Comparison of ENCODE assay signal across 8 cellular contexts in the genomic region with DNA sequence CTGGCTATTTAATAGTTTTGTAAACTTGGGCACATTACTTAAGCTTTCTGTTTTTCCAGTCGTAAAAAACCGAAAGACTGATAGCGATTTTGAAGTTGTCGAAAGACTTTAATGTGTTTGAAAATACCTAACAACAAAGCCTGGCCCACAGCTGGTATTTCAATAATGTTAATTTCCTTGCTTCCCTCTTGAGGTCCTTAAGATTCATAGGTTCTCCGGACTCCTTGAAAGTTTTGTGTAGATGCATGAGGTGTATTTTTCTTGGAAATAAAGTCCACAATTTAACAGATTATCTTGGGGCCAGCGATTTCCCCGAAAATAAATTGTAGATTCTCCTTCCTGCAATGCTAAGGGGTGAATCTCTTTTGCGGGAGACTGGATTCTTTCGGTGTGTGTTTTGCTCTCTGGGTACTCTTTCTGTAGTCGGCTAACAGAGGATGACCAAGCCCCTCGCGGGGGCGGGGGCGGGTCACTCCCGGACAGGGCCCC.
DNase-seq lines count a peak whose midpoint lies in the region; ATAC-seq and TF ChIP-seq lines count a peak whose summit lies in the region.

No MANE protein-coding gene starts in this region.

- peaks cover 22% of the 10 kb centered on the region; the same call in 1 of the 2 replicates for H4K20me1 ChIP-seq in SU-DHL-6 (ENCODE audit: low read depth, low read length)

- ATAC-seq in GM18861 (IDR thresholded peaks at IDR 0.05; ENCODE audit: unreplicated experiment) = no peak

- peaks cover 22% of the 10 kb centered on the region for H3K36me3 ChIP-seq in SU-DHL-6 (ENCODE audit: low read length)

- H3K4me3 ChIP-seq in GM08714 (ENCODE audit: low read length) = peak overlapping the region; percentile 47; the same call in 1 of the 2 replicates
- peak overlapping the region; percentile 49 for H3K4me3 ChIP-seq in SU-DHL-6 (ENCODE audit: insufficient read depth, low read length, poor library complexity, severe bottlenecking)
- H3K4me3 ChIP-seq in fibroblast of pulmonary artery (replicated peaks; ENCODE audit: low read depth, low read length) = peak overlapping the region; percentile 93
- peak overlapping the region; percentile 57 for H3K4me3 ChIP-seq in retinal pigment epithelial cell (ENCODE audit: low read length)

- DNase-seq in fibroblast of pulmonary artery (ENCODE audit: low read depth) = no peak
- no peak for DNase-seq in retinal pigment epithelial cell (ENCODE audit: low read depth)
- no peak for DNase-seq in GM13976 (ENCODE audit: low spot score)
- no peak for DNase-seq in stimulated activated CD4-positive, alpha-beta T cell treated with anti-CD3 and anti-CD28 coated beads, Interleukin-15, amount 100 ng/mL, for 24 hours
- no peak for DNase-seq in erythroblast (lab: John Stamatoyannopoulos, UW)

- peak overlapping the region; percentile 98 for H3K9ac ChIP-seq in SU-DHL-6 (ENCODE audit: low read length)

- in situ Hi-C loops in GM13976 (cut with MboI; ENCODE audit: low sequenced_read_pairs, unreplicated experiment) = no loop called here

- TF ChIP-seq CTCF in SU-DHL-6 (IDR thresholded peaks at IDR 0.05; ENCODE audit: insufficient read depth, low read length, poor library complexity, severe bottlenecking) = no peak
- no peak for TF ChIP-seq CTCF in fibroblast of pulmonary artery (IDR thresholded peaks at IDR 0.05; ENCODE audit: low read length, missing control alignments)
- TF ChIP-seq CTCF in retinal pigment epithelial cell (conservative IDR thresholded peaks at IDR 0.05; ENCODE audit: low read depth, low read length) = no peak
- no peak for TF ChIP-seq CTCF in GM13976 (IDR thresholded peaks at IDR 0.05; ENCODE audit: borderline replicate concordance, control extremely low read depth, extremely low read depth, insufficient read depth, missing control alignments)

- peak overlapping the region; percentile 71 for H3K4me2 ChIP-seq in SU-DHL-6 (ENCODE audit: low read depth, low read length, poor library complexity, severe bottlenecking)

- H3K27me3 ChIP-seq in SU-DHL-6 (ENCODE audit: low read length) = no peaks in the 10 kb centered on the region

- H3K27ac ChIP-seq in SU-DHL-6 (ENCODE audit: low read depth, low read length) = peak overlapping the region; percentile 39; the same call in 1 of the 2 replicates

- peaks cover 7% of the 10 kb centered on the region; the same call in 1 of the 2 replicates for H3F3A ChIP-seq in SU-DHL-6 (ENCODE audit: insufficient read depth)

- no peaks in the 10 kb centered on the region for H3K9me2 ChIP-seq in SU-DHL-6 (replicated peaks; ENCODE audit: insufficient read depth, low read length)

- TF ChIP-seq POLR2A in erythroblast (IDR thresholded peaks at IDR 0.05; ENCODE audit: low read length) = no peak

- no peaks in the 10 kb centered on the region for H3K9me3 ChIP-seq in SU-DHL-6 (ENCODE audit: insufficient read depth, low read length)

- H3K79me2 ChIP-seq in SU-DHL-6 (ENCODE audit: insufficient read depth, low read length) = peaks cover 41% of the 10 kb centered on the region

- peak overlapping the region; percentile 100 for H2AFZ ChIP-seq in SU-DHL-6 (ENCODE audit: low read depth, low read length, severe bottlenecking)
